20 cellular contexts compared by ENCODE assay signal in genomic region chr6:43081043-43081442, GRCh38.
"Had no signal": no experiment of that assay in that cellular context is flagged by ENCODE, and none has a peak within 500 bp of the region (broad histone marks: within the 10 kb centered on the region; RNA-seq: fewer than 3 reads in every experiment).

No MANE protein-coding gene starts in this region.

- H3K9me3 ChIP-seq: esophagus muscularis mucosa, gastroesophageal sphincter, heart right ventricle, left lung, sigmoid colon, thoracic aorta had no signal

- H2AFZ ChIP-seq: parathyroid adenoma had no signal

- DNase-seq: activated CD4-positive, alpha-beta T cell treated with anti-CD3 and anti-CD28 coated beads for 1 hour; activated CD8-positive, alpha-beta memory T cell treated with anti-CD3 and anti-CD28 coated beads for 24 hours; activated CD8-positive, alpha-beta memory T cell treated with anti-CD3 and anti-CD28 coated beads, Interleukin-2, amount 50 U/mL, for 48 hours; activated effector memory CD4-positive, alpha-beta T cell treated with anti-CD3 and anti-CD28 coated beads, Interleukin-2, amount 50 U/mL, for 16 hours; activated naive CD4-positive, alpha-beta T cell treated with anti-CD3 and anti-CD28 coated beads, Interleukin-2, amount 50 U/mL, for 16 hours; activated T-cell treated with anti-CD3 and anti-CD28 coated beads, Interleukin-2, amount 50 U/mL, for 72 hours; aorta; heart right ventricle; left lung; naive B cell; sigmoid colon; stimulated activated naive B cell treated with anti-CD40 and anti-IgM and Interleukin-4, amounts not matched to agents 10 μg/mL and 1 μg/mL and 100 μg/mL, for 72 hours; T-helper 2 cell had no signal

- FAIRE-seq: endometrium had no signal

- H3K4me3 Mint-ChIP-seq: activated T-cell treated with anti-CD3 and anti-CD28 coated beads, Interleukin-2, amount 50 U/mL, for 72 hours; central memory CD8-positive, alpha-beta T cell; stimulated activated naive B cell treated with anti-CD40 and anti-IgM and Interleukin-4, amounts not matched to agents 10 μg/mL and 1 μg/mL and 100 μg/mL, for 72 hours had no signal

- ATAC-seq: activated T-cell treated with anti-CD3 and anti-CD28 coated beads, Interleukin-2, amount 50 U/mL, for 72 hours; gastroesophageal sphincter; heart right ventricle; left lung; stimulated activated naive B cell treated with anti-CD40 and anti-IgM and Interleukin-4, amounts not matched to agents 10 μg/mL and 1 μg/mL and 100 μg/mL, for 72 hours had no signal

- H3K4me1 Mint-ChIP-seq: central memory CD8-positive, alpha-beta T cell had no signal

- H3K9ac ChIP-seq: parathyroid adenoma had no signal

- H3K4me3 ChIP-seq: coronary artery, esophagus muscularis mucosa, gastroesophageal sphincter, heart right ventricle, left lung, sigmoid colon, thoracic aorta had no signal

- H3K36me3 Mint-ChIP-seq: naive B cell; stimulated activated naive B cell treated with anti-CD40 and anti-IgM and Interleukin-4, amounts not matched to agents 10 μg/mL and 1 μg/mL and 100 μg/mL, for 72 hours had no signal

- H3K27ac ChIP-seq: coronary artery, esophagus muscularis mucosa, gastroesophageal sphincter, heart right ventricle, left lung, parathyroid adenoma, sigmoid colon, thoracic aorta had no signal

- H3K27ac Mint-ChIP-seq: activated T-cell treated with anti-CD3 and anti-CD28 coated beads, Interleukin-2, amount 50 U/mL, for 72 hours; stimulated activated naive B cell treated with anti-CD40 and anti-IgM and Interleukin-4, amounts not matched to agents 10 μg/mL and 1 μg/mL and 100 μg/mL, for 72 hours had no signal

- H3K9me3 Mint-ChIP-seq: activated T-cell treated with anti-CD3 and anti-CD28 coated beads, Interleukin-2, amount 50 U/mL, for 72 hours; central memory CD8-positive, alpha-beta T cell; stimulated activated naive B cell treated with anti-CD40 and anti-IgM and Interleukin-4, amounts not matched to agents 10 μg/mL and 1 μg/mL and 100 μg/mL, for 72 hours had no signal

- H3K36me3 ChIP-seq: esophagus muscularis mucosa, gastroesophageal sphincter, heart right ventricle, left lung, sigmoid colon, thoracic aorta had no signal
